Comparison of ENCODE assay signal across 21 cellular contexts in genomic region chr1:3159996-3160395, GRCh38.
DNase-seq lines count a peak whose midpoint lies in the region; ATAC-seq and TF ChIP-seq lines count a peak whose summit lies in the region.
"Had no signal": no experiment of that assay in that cellular context is flagged by ENCODE, and none has a peak within 500 bp of the region (broad histone marks: within the 10 kb centered on the region; RNA-seq: fewer than 3 reads in every experiment).

No MANE protein-coding gene starts in this region.

- H3K4me3 Mint-ChIP-seq in brain, result no peak overlapping the region
- no peak overlapping the region for H3K4me3 Mint-ChIP-seq in MCF 10A (ENCODE audit: unreplicated experiment)
- H3K4me3 Mint-ChIP-seq: GM23338, HFFc6 had no signal

- no peak for DNase-seq in dorsolateral prefrontal cortex
- DNase-seq in tibial artery, result no peak
- no peak for DNase-seq in MCF 10A (ENCODE audit: unreplicated experiment)
- DNase-seq in NCI-H146 treated with DMSO at 0.1 percent for 48 hours (lab: John Stamatoyannopoulos, UW; ENCODE audit: unreplicated experiment), result no peak
- DNase-seq: C1 segment of cervical spinal cord; CD4-positive, CD25-positive, alpha-beta regulatory T cell; CD8-positive, alpha-beta memory T cell; COR-L47; DMS 273 treated with DMSO at 0.1 percent for 48 hours; DMS53; DND-41; EL; HFFc6 had no signal

- peaks cover 14% of the 10 kb centered on the region; the same call in 1 of the 2 replicates for H4K20me1 ChIP-seq in BLaER1

- peaks cover 67% of the 10 kb centered on the region for H3K4me1 ChIP-seq in BLaER1
- H3K4me1 ChIP-seq in tibial artery, result peaks cover 0 to 86% (median 39%) of the 10 kb centered on the region in 4 donors

- 0 out of 2 replicates have a peak overlapping the region, but pooled peaks have one; percentile 55 for H3K4me3 ChIP-seq in BLaER1
- no peak overlapping the region for H3K4me3 ChIP-seq in dorsolateral prefrontal cortex
- no peak overlapping the region for H3K4me3 ChIP-seq in tibial artery
- H3K4me3 ChIP-seq: GM12878, GM23338 had no signal

- POLR2A ChIA-PET in MCF 10A (lab: Yijun Ruan, JAX), result no interaction called here

- ATAC-seq in GM18858 (IDR thresholded peaks at IDR 0.05; ENCODE audit: unreplicated experiment), result no peak
- ATAC-seq: GM12878, GM23338, HCT116 had no signal

- H3K27ac ChIP-seq in BLaER1, result peak overlapping the region; percentile 60; the same call in 1 of the 2 replicates
- peak overlapping the region in 49 of 59 donors; percentile 22 to 92 (median 74) for H3K27ac ChIP-seq in dorsolateral prefrontal cortex
- peak overlapping the region; percentile 52 for H3K27ac ChIP-seq in tibial artery
- H3K27ac ChIP-seq: 22Rv1, HL-60 had no signal

- TF ChIP-seq CTCF in brain (conservative IDR thresholded peaks at IDR 0.05), result no peak
- TF ChIP-seq CTCF in dorsolateral prefrontal cortex (IDR thresholded peaks at IDR 0.05 in 54 of 56, conservative IDR thresholded peaks at IDR 0.05 in 2 of 56; ENCODE audit: low read depth in 1 of 56, partially characterized antibody in 56 of 56), result no peak
- TF ChIP-seq CTCF in tibial artery (IDR thresholded peaks at IDR 0.05), result no peak
- TF ChIP-seq CTCF in MCF 10A (IDR thresholded peaks at IDR 0.05; ENCODE audit: unreplicated experiment), result no peak

- no peaks in the 10 kb centered on the region for H3K36me3 Mint-ChIP-seq in brain
- H3K36me3 Mint-ChIP-seq in MCF 10A (ENCODE audit: insufficient read depth, unreplicated experiment), result no peaks in the 10 kb centered on the region
- H3K36me3 Mint-ChIP-seq: CD4-positive, CD25-positive, alpha-beta regulatory T cell; CD8-positive, alpha-beta memory T cell had no signal

- no TSS peak for BruUV-seq in MCF 10A (replicated peaks; lab: Mats Ljungman, UMichigan)

- H3K36me3 ChIP-seq in BLaER1 (no peaks in the 10 kb centered on the region), tibial artery (no peaks in the 10 kb centered on the region)

- intact Hi-C loops in dorsolateral prefrontal cortex (cut with DNase I) (no loop called here), tibial artery (cut with DNase I; ENCODE audit: low total_unique reads) (no loop called here), MCF 10A (cut with micrococcal nuclease) (no loop called here)

- H3K27me3 Mint-ChIP-seq in brain, result no peaks in the 10 kb centered on the region
- no peaks in the 10 kb centered on the region for H3K27me3 Mint-ChIP-seq in MCF 10A (ENCODE audit: insufficient read depth, unreplicated experiment)

- H3K4me1 Mint-ChIP-seq in brain (peaks cover 80% of the 10 kb centered on the region), MCF 10A (ENCODE audit: insufficient read depth, unreplicated experiment) (no peaks in the 10 kb centered on the region)

- H3K4me2 ChIP-seq in BLaER1, result peak overlapping the region; percentile 98
- H3K4me2 ChIP-seq: GM23338 had no signal

- H3K27ac Mint-ChIP-seq in brain, result peak overlapping the region in 3 of 5 experiments; percentile 91 to 98 (median 94)
- H3K27ac Mint-ChIP-seq in MCF 10A (ENCODE audit: low read depth, unreplicated experiment), result no peak overlapping the region
- H3K27ac Mint-ChIP-seq: CD4-positive, CD25-positive, alpha-beta regulatory T cell; CD8-positive, alpha-beta memory T cell; GM23338; HFFc6 had no signal

- H3K9me3 ChIP-seq in BLaER1, result no peaks in the 10 kb centered on the region
- H3K9me3 ChIP-seq in tibial artery, result no peaks in the 10 kb centered on the region

- H3K9me3 Mint-ChIP-seq in brain, result peaks cover 0 to 3% (median 0%) of the 10 kb centered on the region in 5 experiments
- H3K9me3 Mint-ChIP-seq in MCF 10A (ENCODE audit: unreplicated experiment), result peaks cover 10% of the 10 kb centered on the region
- H3K9me3 Mint-ChIP-seq: CD8-positive, alpha-beta memory T cell had no signal

- CTCF ChIA-PET in MCF 10A (lab: Yijun Ruan, JAX), result no interaction called here

- H3K9ac ChIP-seq in BLaER1, result no peak overlapping the region

- peaks cover 75% of the 10 kb centered on the region for H3K27me3 ChIP-seq in BLaER1
- peaks cover 0 to 50% (median 14%) of the 10 kb centered on the region in 45 donors for H3K27me3 ChIP-seq in dorsolateral prefrontal cortex
- no peaks in the 10 kb centered on the region for H3K27me3 ChIP-seq in tibial artery
